Comparison of ENCODE assay signal across 8 cellular contexts in the genomic region with DNA sequence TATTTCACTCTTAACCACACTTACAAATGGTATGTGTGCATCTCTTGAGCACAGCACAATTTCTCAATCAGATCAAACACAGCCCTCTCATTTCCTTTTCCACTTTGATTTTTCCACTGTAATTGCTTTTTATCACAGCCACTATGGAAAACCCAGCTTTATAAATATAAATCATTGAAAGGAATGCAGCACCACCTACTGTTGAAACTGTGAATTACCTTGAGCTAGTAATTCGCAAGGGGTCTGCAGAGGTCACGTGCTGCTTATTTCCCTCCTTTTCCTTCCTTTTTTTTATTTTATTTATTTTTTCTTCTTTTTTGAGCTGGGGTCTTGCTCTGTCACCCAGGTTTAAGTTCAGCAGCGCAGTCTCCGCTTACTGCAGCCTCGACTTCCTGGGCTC.
DNase-seq lines count a peak whose midpoint lies in the region; ATAC-seq and TF ChIP-seq lines count a peak whose summit lies in the region.

No MANE protein-coding gene starts in this region.

- H2AFZ ChIP-seq in OCI-LY3 (ENCODE audit: low read depth, low read length), result no peak overlapping the region

- ATAC-seq in heart left ventricle (no peak), left ventricle myocardium superior (no peak), upper lobe of left lung (ENCODE audit: low FRiP score in 2 of 2) (no peak), esophagus mucosa (no peak)

- H3K9me3 ChIP-seq in heart left ventricle (no peaks in the 10 kb centered on the region), OCI-LY3 (ENCODE audit: insufficient read depth, low read length) (no peaks in the 10 kb centered on the region), upper lobe of left lung (no peaks in the 10 kb centered on the region)

- no peaks in the 10 kb centered on the region for H4K20me1 ChIP-seq in OCI-LY3 (ENCODE audit: insufficient read depth, low read length)

- TF ChIP-seq EP300 in upper lobe of left lung (IDR thresholded peaks at IDR 0.05), result no peak

- TF ChIP-seq POLR2A in heart left ventricle (IDR thresholded peaks at IDR 0.05) (no peak), upper lobe of left lung (IDR thresholded peaks at IDR 0.05) (no peak)

- H3K4me2 ChIP-seq in OCI-LY3 (ENCODE audit: low read length), result no peak overlapping the region

- no peaks in the 10 kb centered on the region for H3K79me2 ChIP-seq in OCI-LY3 (ENCODE audit: low read length)

- H3K27ac ChIP-seq in heart left ventricle, result no peak overlapping the region
- no peak overlapping the region for H3K27ac ChIP-seq in OCI-LY3 (ENCODE audit: low read length)
- no peak overlapping the region for H3K27ac ChIP-seq in upper lobe of left lung

- no peak overlapping the region for H3K9ac ChIP-seq in OCI-LY3 (ENCODE audit: low read length)

- H3K36me3 ChIP-seq in heart left ventricle (no peaks in the 10 kb centered on the region), OCI-LY3 (replicated peaks; ENCODE audit: low read depth, low read length) (no peaks in the 10 kb centered on the region), upper lobe of left lung (no peaks in the 10 kb centered on the region)

- H3K4me1 ChIP-seq in heart left ventricle (peaks cover 0 to 3% (median 0%) of the 10 kb centered on the region in 12 donors), OCI-LY3 (ENCODE audit: low read length) (peaks cover 21% of the 10 kb centered on the region), upper lobe of left lung (no peaks in the 10 kb centered on the region)

- peaks cover 0 to 9% (median 0%) of the 10 kb centered on the region in 9 donors for H3K27me3 ChIP-seq in heart left ventricle
- H3K27me3 ChIP-seq in OCI-LY3 (ENCODE audit: low read depth, low read length), result peaks cover 34% of the 10 kb centered on the region
- H3K27me3 ChIP-seq in upper lobe of left lung, result no peaks in the 10 kb centered on the region

- H3K4me3 ChIP-seq in heart left ventricle (no peak overlapping the region), OCI-LY3 (ENCODE audit: low read length) (no peak overlapping the region), fibroblast of pulmonary artery (replicated peaks; ENCODE audit: low read depth, low read length) (no peak overlapping the region), upper lobe of left lung (no peak overlapping the region)

- DNase-seq in heart left ventricle (no peak), left ventricle myocardium superior (no peak), fibroblast of pulmonary artery (ENCODE audit: low read depth) (peak; percentile 31), upper lobe of left lung (no peak), amygdala (lab: John Stamatoyannopoulos, UW) (no peak), posterior vena cava (ENCODE audit: low spot score) (no peak)

- intact Hi-C loops in heart left ventricle (cut with DNase I) (loop anchor here in 1 of 10 donors (10.0 kb wide), 1 partner anchor 876 kb away; no protein-coding TSS in a partner anchor), left ventricle myocardium superior (cut with micrococcal nuclease) (no loop called here), posterior vena cava (cut with DNase I) (no loop called here)

- TF ChIP-seq CTCF in heart left ventricle (IDR thresholded peaks at IDR 0.05) (peak; percentile 41 to 64 (median 50)), OCI-LY3 (IDR thresholded peaks at IDR 0.05; ENCODE audit: low read depth, low read length) (peak; percentile 50), fibroblast of pulmonary artery (IDR thresholded peaks at IDR 0.05; ENCODE audit: low read length, missing control alignments) (peak; percentile 51), upper lobe of left lung (IDR thresholded peaks at IDR 0.05) (peak in 4 of 6 experiments; percentile 13 to 43 (median 22))

- 76 to 80% (median 77%) methylated on average over 5 of the region's 5 CpGs for WGBS in heart left ventricle, 4 donors
- 74 to 81% methylated on average over 5 of the region's 5 CpGs for WGBS in upper lobe of left lung, 2 donors
